In the genomic region with DNA sequence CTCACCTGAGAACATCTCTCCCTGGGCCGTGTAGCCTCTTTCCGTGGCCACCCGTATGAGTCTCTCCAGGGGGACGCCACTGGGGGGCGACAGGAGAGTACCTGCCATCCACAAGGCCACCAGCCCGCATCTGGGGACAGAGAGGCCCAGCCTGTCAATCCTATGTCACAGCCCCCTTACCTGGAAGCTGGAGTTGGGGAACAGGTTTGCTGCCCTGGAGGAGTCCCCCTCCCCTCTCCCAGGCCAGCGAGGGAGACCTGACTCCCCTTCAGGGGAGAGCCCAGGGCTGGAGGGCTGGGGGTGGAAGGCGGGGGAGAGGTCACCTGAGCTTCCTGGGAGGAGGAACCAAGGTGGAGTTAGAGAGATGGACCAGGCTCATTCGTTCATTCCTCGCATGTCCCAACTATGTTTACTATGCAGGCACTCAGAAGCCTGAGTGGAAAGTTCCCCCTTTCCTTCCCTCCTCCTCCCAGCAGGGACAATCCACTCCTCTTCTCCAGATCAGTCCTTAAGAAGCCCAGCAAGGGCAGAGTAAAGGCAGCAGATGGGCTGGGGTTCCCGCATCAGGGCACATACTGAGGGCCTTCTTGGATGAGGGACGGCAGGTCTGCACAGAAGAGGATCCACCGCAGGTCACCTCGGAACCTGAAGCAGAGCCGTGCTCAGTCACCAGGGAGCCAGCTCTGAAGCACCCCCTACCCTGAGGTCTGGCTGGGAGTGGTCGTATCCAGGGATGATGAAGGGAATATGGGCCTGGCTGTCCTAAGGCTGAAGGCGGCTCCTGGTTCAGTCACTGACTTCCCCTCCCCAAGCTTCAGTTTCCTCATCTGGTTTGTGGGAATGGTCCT, we compare ENCODE assay signal across 10 cellular contexts. TPM values are rescaled to one million over a fixed set of nuclear protein-coding genes. Genes with fewer than 3 reads are reported as not detected.
DNase-seq lines count a peak whose midpoint lies in the region; ATAC-seq, FAIRE-seq and TF ChIP-seq lines count a peak whose summit lies in the region.
"Had no signal": no experiment of that assay in that cellular context is flagged by ENCODE, and none has a peak within 500 bp of the region (broad histone marks: within the 10 kb centered on the region; RNA-seq: fewer than 3 reads in every experiment).

No MANE protein-coding gene starts in this region.

- peak overlapping the region; percentile 92 for H3K27ac Mint-ChIP-seq in neural crest cell (ENCODE audit: unreplicated experiment)

- H3K9ac ChIP-seq in Loucy (ENCODE audit: low read depth, low read length, poor library complexity, severe bottlenecking), result no peak overlapping the region

- no peak overlapping the region for H2AFZ ChIP-seq in Loucy (ENCODE audit: low read length)

- no peak overlapping the region for H3K4me3 ChIP-seq in Loucy (ENCODE audit: low read length, poor library complexity, severe bottlenecking)
- H3K4me3 ChIP-seq in choroid plexus epithelial cell (ENCODE audit: low read depth, low read length), result no peak overlapping the region

- no peaks in the 10 kb centered on the region for H3F3A ChIP-seq in Loucy (ENCODE audit: low read depth)

- H3K27me3 Mint-ChIP-seq in neural crest cell (ENCODE audit: low read depth), result no peaks in the 10 kb centered on the region

- peak; percentile 68 for TF ChIP-seq CTCF in Loucy (conservative IDR thresholded peaks at IDR 0.05; ENCODE audit: low read length)
- TF ChIP-seq CTCF in choroid plexus epithelial cell (conservative IDR thresholded peaks at IDR 0.05; ENCODE audit: low read depth, low read length), result peak; percentile 3
- TF ChIP-seq CTCF in neural crest cell (conservative IDR thresholded peaks at IDR 0.05), result no peak

- in situ Hi-C loops in G401 (cut with HindIII; ENCODE audit: low sequenced_read_pairs), result no loop called here

- H3K4me1 Mint-ChIP-seq in neural crest cell, result peaks cover 9% of the 10 kb centered on the region

- H3K4me3 Mint-ChIP-seq in neural crest cell, result no peak overlapping the region

- DNase-seq in G401 (ENCODE audit: low spot score) (peak; percentile 14), choroid plexus epithelial cell (ENCODE audit: low read depth) (peak; percentile 53), neural crest cell (ENCODE audit: low read depth, low spot score) (no peak), NCI-H226 (no peak), ecto neural progenitor cell (ENCODE audit: low spot score) (no peak), HTR-8/SVneo (ENCODE audit: insufficient read length, low spot score) (no peak), left ventricle myocardium superior (no peak)
- DNase-seq: NCI-H524 treated with DMSO at 0.1 percent for 48 hours had no signal

- intact Hi-C loops in left ventricle myocardium superior (cut with micrococcal nuclease), result no loop called here

- peaks cover 24% of the 10 kb centered on the region for H3K79me2 ChIP-seq in Loucy (ENCODE audit: insufficient read depth, low read length)

- H4K20me1 ChIP-seq in Loucy (ENCODE audit: insufficient read depth, low read length, poor library complexity, severe bottlenecking), result no peaks in the 10 kb centered on the region

- ATAC-seq in left ventricle myocardium superior, result no peak

- no peaks in the 10 kb centered on the region for H3K9me3 ChIP-seq in Loucy (ENCODE audit: insufficient read depth, low read depth, low read length)

- H3K27me3 ChIP-seq in Loucy (ENCODE audit: insufficient read depth, low read length, poor library complexity, severe bottlenecking), result no peaks in the 10 kb centered on the region

- H3K36me3 Mint-ChIP-seq in neural crest cell (ENCODE audit: low read depth), result no peaks in the 10 kb centered on the region

- H3K9me3 Mint-ChIP-seq in neural crest cell, result no peaks in the 10 kb centered on the region

- no peak for FAIRE-seq in HTR-8/SVneo (lab: Jason Lieb, UNC)

- H3K4me1 ChIP-seq in Loucy (ENCODE audit: insufficient read depth, low read length, poor library complexity, severe bottlenecking), result peaks cover 17% of the 10 kb centered on the region

- H3K9me2 ChIP-seq in Loucy (replicated peaks; ENCODE audit: low read depth, low read length), result no peaks in the 10 kb centered on the region

- no peak overlapping the region for H3K4me2 ChIP-seq in Loucy (ENCODE audit: low read depth, low read length, poor library complexity, severe bottlenecking)

- no peaks in the 10 kb centered on the region for H3K36me3 ChIP-seq in Loucy (ENCODE audit: insufficient read depth, low read length)

RNA-seq across cellular contexts. Expression of gene ACTMAP, which starts 5.5 kb away (rescaled TPM):
- 3.3 and 6.8 TPM in 2 replicates for total RNA-seq in G401 (2014; rRNA removed; shearing (Covaris generic))
- total RNA-seq in neural crest cell, result 22.7 and 25.1 TPM in 2 replicates
- 6.7 TPM for total RNA-seq in left ventricle myocardium superior

RNA-seq across cellular contexts. Expression of gene SNRPA, which starts 6.2 kb away (rescaled TPM):
- total RNA-seq in G401 (2014; rRNA removed; shearing (Covaris generic)), result 134 and 162 TPM in 2 replicates
- total RNA-seq in neural crest cell, result 213 and 214 TPM in 2 replicates
- total RNA-seq in left ventricle myocardium superior, result 41.6 TPM

RNA-seq across cellular contexts. Expression of gene ITPKC, which starts 27.9 kb away (rescaled TPM):
- 14.3 and 24.4 TPM in 2 replicates for total RNA-seq in G401 (2014; rRNA removed; shearing (Covaris generic))
- total RNA-seq in neural crest cell (12.8 and 13.9 TPM in 2 replicates), left ventricle myocardium superior (12.8 TPM)

RNA-seq across cellular contexts. Expression of gene COQ8B, which starts 28.1 kb away (rescaled TPM):
- total RNA-seq in G401 (2014; rRNA removed; shearing (Covaris generic)), result 58.6 and 59.5 TPM in 2 replicates
- total RNA-seq in neural crest cell (41.1 and 45.1 TPM in 2 replicates), left ventricle myocardium superior (34.6 TPM)

RNA-seq across cellular contexts. Expression of gene MIA, which starts 30.5 kb away (rescaled TPM):
- total RNA-seq in G401 (2014; rRNA removed; shearing (Covaris generic)), result 3.8 TPM in 1 of 2 replicates, not detected in the other
- total RNA-seq in neural crest cell, result 6.9 and 9.9 TPM in 2 replicates
- 1.1 TPM for total RNA-seq in left ventricle myocardium superior
- total RNA-seq: glomerular endothelial cell had no signal

Comparison
In these comparisons a context has a peak if more than half of its experiments do, and no peak if none do; other contexts are left out.
1. DNase-seq: peak in G401 (single experiment) and choroid plexus epithelial cell (single experiment); none in neural crest cell (single experiment), NCI-H226 (single experiment), ecto neural progenitor cell (single experiment), HTR-8/SVneo (single experiment) and left ventricle myocardium superior (single experiment).